ENCODE assay signal across 5 cellular contexts in genomic region chr1:8049229-8049628, GRCh38. TPM values are rescaled to one million over a fixed set of nuclear protein-coding genes. Genes with fewer than 3 reads are reported as not detected.
A peak's percentile ranks its signal among the peaks of the same experiment; 100 is the strongest.
DNase-seq lines count a peak whose midpoint lies in the region; ATAC-seq, FAIRE-seq and TF ChIP-seq lines count a peak whose summit lies in the region.
"Not testable (repeated sequence)": the region's sequence is repeated elsewhere in the genome, so short reads cannot be mapped to it uniquely, and the experiment has no call there.

No MANE protein-coding gene starts in this region.

- not testable (repeated sequence) for H3K27me3 ChIP-seq in Panc1 (ENCODE audit: control insufficient read depth, insufficient read depth, low read length)
- peaks cover 17 to 42% of the 10 kb centered on the region in 2 experiments for H3K27me3 ChIP-seq in K562 (ENCODE audit: control insufficient read depth in 2 of 2, insufficient read depth in 2 of 2, low read length in 2 of 2)

- not testable (repeated sequence) for H2AFZ ChIP-seq in K562 (ENCODE audit: low read depth, low read length)

- BruUV-seq in Panc1 (replicated peaks; lab: Mats Ljungman, UMichigan); K562 (replicated peaks; lab: Mats Ljungman, UMichigan): not testable (repeated sequence)

- H3K4me3 ChIP-seq in A549; HEK293 (ENCODE audit: low read depth, low read length); Panc1 (ENCODE audit: low read depth in 2 of 2, low read length in 2 of 2); K562: not testable (repeated sequence)

- not testable (repeated sequence) for TF ChIP-seq EP300 in A549 (IDR thresholded peaks at IDR 0.05); K562 (IDR thresholded peaks at IDR 0.05; ENCODE audit: low read length)

- H3K9me1 ChIP-seq in K562 (ENCODE audit: control insufficient read depth, insufficient read depth, low read length): not testable (repeated sequence)

- POLR2A ChIA-PET in A549 (lab: Yijun Ruan, JAX); HEK293 (lab: Yijun Ruan, JAX); K562 (lab: Yijun Ruan, JAX): not testable (repeated sequence)
- POLR2A ChIA-PET in Panc1 (lab: Charles Lee): interaction anchor here (0.5 kb wide), 1 partner anchor 1629 kb away, joined by 7 read pairs; the partner anchor contains the start of gene HES2

- H3K36me3 ChIP-seq in HEK293 (ENCODE audit: control insufficient read depth in 2 of 2, insufficient read depth in 1 of 2, low read length in 2 of 2); Panc1 (ENCODE audit: control insufficient read depth, insufficient read depth, low read length); K562 (ENCODE audit: control insufficient read depth, insufficient read depth, low read length): not testable (repeated sequence)

- not testable (repeated sequence) for TF ChIP-seq CTCF in A549 (IDR thresholded peaks at IDR 0.05); HEK293 (tag by site-specific recombination; IDR thresholded peaks at IDR 0.05); Panc1 (IDR thresholded peaks at IDR 0.05); K562 (IDR thresholded peaks at IDR 0.05 in 2 of 3, conservative IDR thresholded peaks at IDR 0.05 in 1 of 3; ENCODE audit: insufficient read depth in 2 of 3, low read depth in 1 of 3, low read length in 3 of 3)

- TF ChIP-seq POLR2A in A549 (IDR thresholded peaks at IDR 0.05; ENCODE audit: low read length); K562 (conservative IDR thresholded peaks at IDR 0.05): not testable (repeated sequence)

- not testable (repeated sequence) for ATAC-seq in A549, Panc1, K562

- 90% methylated on average over 3 of the region's 4 CpGs for WGBS in A549 (ENCODE audit: missing lambda C conversion rate)
- 4% methylated on average over 4 of the region's 4 CpGs for WGBS in K562 (ENCODE audit: insufficient coverage, low coverage, missing lambda C conversion rate)

- not testable (repeated sequence) for H4K20me1 ChIP-seq in K562 (replicated peaks; ENCODE audit: control insufficient read depth, insufficient read depth, low read length)

- in situ Hi-C loops in Panc1 (cut with HindIII; ENCODE audit: low pct_unique_long_range_greater_than_20kb, low sequenced_read_pairs); K562 (cut with MboI): not testable (repeated sequence)

- not testable (repeated sequence) for TF ChIP-seq RAD21 in A549 (conservative IDR thresholded peaks at IDR 0.05 in 1 of 2, IDR thresholded peaks at IDR 0.05 in 1 of 2); K562 (CRISPR knock-in tag; conservative IDR thresholded peaks at IDR 0.05 in 1 of 2, IDR thresholded peaks at IDR 0.05 in 1 of 2)

- H3K79me2 ChIP-seq in K562 (ENCODE audit: control insufficient read depth, insufficient read depth, low read length): not testable (repeated sequence)

- peak overlapping the region; percentile 61 to 93; a peak in 2 of 6 replicates for H3K27ac ChIP-seq in A549
- not testable (repeated sequence) for H3K27ac ChIP-seq in HEK293 (ENCODE audit: extremely low read depth, low read depth, low read length); K562 (ENCODE audit: extremely low read depth, low read depth, low read length)
- peak overlapping the region; percentile 99; the same call in 1 of the 2 replicates for H3K27ac ChIP-seq in Panc1 (ENCODE audit: low read length)
- H3K27ac ChIP-seq in epithelial cell of prostate: peak overlapping the region; percentile 98

- peaks cover 44% of the 10 kb centered on the region for H3K4me1 ChIP-seq in A549
- H3K4me1 ChIP-seq in HEK293 (ENCODE audit: control insufficient read depth, insufficient read depth, low read length); K562 (replicated peaks in 1 of 2; ENCODE audit: control insufficient read depth in 2 of 2, insufficient read depth in 2 of 2, low read length in 2 of 2): not testable (repeated sequence)
- peaks cover 37% of the 10 kb centered on the region for H3K4me1 ChIP-seq in Panc1 (ENCODE audit: control insufficient read depth, insufficient read depth, low read length)

- H3K4me2 ChIP-seq in A549; K562 (ENCODE audit: insufficient read depth, low read length): not testable (repeated sequence)

- CTCF ChIA-PET in A549 (lab: Yijun Ruan, JAX); HEK293 (lab: Yijun Ruan, JAX); Panc1 (lab: Charles Lee); K562 (lab: Yijun Ruan, JAX; ENCODE audit: low intra/inter-chr PET ratio): not testable (repeated sequence)

- FAIRE-seq in A549 (lab: Jason Lieb, UNC); K562 (lab: Jason Lieb, UNC): not testable (repeated sequence)

- H3K9ac ChIP-seq in K562 (ENCODE audit: insufficient read depth in 1 of 2, low read depth in 2 of 2, low read length in 2 of 2): not testable (repeated sequence)

- intact Hi-C loops in Panc1 (cut with micrococcal nuclease; ENCODE audit: unreplicated experiment): not testable (repeated sequence)
- intact Hi-C loops in K562 (cut with micrococcal nuclease): loop anchor here (10.0 kb wide), 1 partner anchor 96 kb away; no protein-coding TSS in a partner anchor

- not testable (repeated sequence) for H3K9me3 ChIP-seq in A549; HEK293 (ENCODE audit: control insufficient read depth, insufficient read depth, low read depth, low read length); Panc1 (ENCODE audit: control insufficient read depth, insufficient read depth, low read depth, low read length); K562 (replicated peaks; ENCODE audit: control insufficient read depth, insufficient read depth, low read depth, low read length)

- DNase-seq in A549 (ENCODE audit: low read depth in 1 of 2, low spot score in 1 of 2); Panc1 (ENCODE audit: low read depth, low spot score); K562 (ENCODE audit: extremely low read depth in 1 of 4, low spot score in 3 of 4); epithelial cell of prostate (ENCODE audit: low read depth, low spot score): not testable (repeated sequence)

TF ChIP-seq in HEK293, 187 proteins besides CTCF, POLR2A, EP300 and RAD21:
- TF ChIP-seq ZNF580 (tag by site-specific recombination; IDR thresholded peaks at IDR 0.05): peak; percentile 73
- peak; percentile 97 for TF ChIP-seq ZNF146 (tag by site-specific recombination; IDR thresholded peaks at IDR 0.05)

TF ChIP-seq in K562, 482 proteins besides CTCF, POLR2A, EP300 and RAD21:
- TF ChIP-seq BCOR (IDR thresholded peaks at IDR 0.05) (peak; percentile 49; the same call in 1 of the 2 replicates), ZNF146 (CRISPR knock-in tag; IDR thresholded peaks at IDR 0.05; ENCODE audit: unreplicated experiment) (peak; percentile 74), KDM1A (IDR thresholded peaks at IDR 0.05) (peak in 1 of 2 experiments; percentile 17; a peak in 1 of 4 replicates)

RNA-seq across cellular contexts. Expression of gene ERRFI1, which starts 23.1 kb away (rescaled TPM):
- polyA plus RNA-seq in A549 (2011; rRNA removed) (193 and 217 TPM in 2 replicates), A549 (2017; fragmentation: RNase III; extraction: RNeasy Plus Mini Kit Qiagen cat#74134 plus additional on column Dnase treatment) (44.2 to 51.0 TPM (median 49.0 TPM) in 3 replicates), K562 (2011; rRNA removed) (1.7 and 4.4 TPM in 2 replicates), K562 (2014; fragmentation: Illumina TruSeq; extraction: Trizol) (1.4 and 1.8 TPM in 2 replicates), K562 (2014; fragmentation: Nextera tagmentation; extraction: Ambion mirVana) (under 1 TPM; 0.67 to 0.72 TPM), K562 (2014; rRNA removed) (0.80 and 2.0 TPM in 2 replicates)
- 48.0 and 74.2 TPM in 2 replicates for polyA plus RNA-seq in A549 (2012; cell fraction: cytosol; rRNA removed)
- polyA plus RNA-seq in A549 (2012; cell fraction: nucleus; rRNA removed): 61.4 and 108 TPM in 2 replicates
- 94.7 and 114 TPM in 2 replicates for polyA minus RNA-seq in A549 (2011; rRNA and poly(A)+ RNA removed)
- total RNA-seq in Panc1 (2021; ENCODE audit: unreplicated experiment) (299 TPM), K562 (2014; rRNA removed) (0.68 and 0.73 TPM in 2 replicates), K562 (2014; rRNA removed; fragmentation: Illumina TruSeq; extraction: Trizol) (1.5 and 1.8 TPM in 2 replicates), K562 (2015; rRNA removed; fragmentation: Illumina TruSeq; extraction: Trizol) (0.98 and 1.1 TPM in 2 replicates), K562 (2021) (1.6 and 1.9 TPM in 2 replicates)
- 276 TPM for polyA plus RNA-seq in Panc1 (2012; ENCODE audit: insufficient read length)
- total RNA-seq in K562 (2011; cell fraction: chromatin; rRNA removed; ENCODE audit: low replicate concordance): 3.7 and 4.7 TPM in 2 replicates
- 1.7 TPM in 2 replicates for total RNA-seq in K562 (2011; cell fraction: nucleolus; rRNA removed)
- total RNA-seq in K562 (2011; cell fraction: nucleoplasm; rRNA removed): 2.5 and 3.8 TPM in 2 replicates
- 1.3 and 2.7 TPM in 2 replicates for polyA plus RNA-seq in K562 (2011; cell fraction: cytosol; rRNA removed)
- polyA plus RNA-seq in K562 (2011; cell fraction: nucleus; rRNA removed): 3.0 and 4.1 TPM in 2 replicates
- 1.9 and 2.1 TPM in 2 replicates for polyA plus RNA-seq in K562 (2012)
- polyA minus RNA-seq in K562 (2011; rRNA and poly(A)+ RNA removed): 1.3 and 1.9 TPM in 2 replicates
- polyA minus RNA-seq in K562 (2011; cell fraction: cytosol; rRNA and poly(A)+ RNA removed): 1.2 and 1.5 TPM in 2 replicates
- polyA minus RNA-seq in K562 (2011; cell fraction: nucleus; rRNA and poly(A)+ RNA removed): 1.2 and 1.5 TPM in 2 replicates

Comparison
In these comparisons a context has a peak if more than half of its experiments do, and no peak if none do; other contexts are left out.
1. RNA of gene ERRFI1, which starts 23.1 kb away (total RNA-seq): 299 TPM in Panc1 (single experiment); 0.68 to 4.7 TPM in K562; every median in the first group is over 10 times any median in the second.